10 cellular contexts compared by ENCODE assay signal in the genomic region with DNA sequence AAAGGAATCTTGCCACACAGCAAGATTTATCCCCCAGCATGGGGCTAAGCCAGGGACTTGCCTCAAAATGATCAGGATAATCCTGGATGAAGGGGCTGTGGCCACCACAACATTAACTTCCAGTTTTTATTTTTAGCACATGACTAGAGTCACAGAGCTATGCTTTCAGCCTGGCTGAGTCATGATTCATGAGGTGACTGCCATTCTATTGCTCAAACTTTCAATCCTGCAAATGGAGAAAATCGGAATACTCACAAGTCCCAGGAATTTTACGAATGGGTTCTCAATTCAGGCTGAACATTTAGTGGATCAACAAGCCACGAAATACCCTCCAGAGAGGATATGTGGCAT.
DNase-seq lines count a peak whose midpoint lies in the region; ATAC-seq, FAIRE-seq and TF ChIP-seq lines count a peak whose summit lies in the region.
"Had no signal": no experiment of that assay in that cellular context is flagged by ENCODE, and none has a peak within 500 bp of the region (broad histone marks: within the 10 kb centered on the region; RNA-seq: fewer than 3 reads in every experiment).

No MANE protein-coding gene starts in this region.

- peak; percentile 49 for DNase-seq in H4 (ENCODE audit: low spot score)
- DNase-seq in RCC 7860 (ENCODE audit: low spot score): peak; percentile 70
- peak; percentile 31 for DNase-seq in epithelial cell of proximal tubule (ENCODE audit: low read depth)
- DNase-seq in gastrocnemius medialis: peak in 1 of 2 donors; percentile 15
- no peak for DNase-seq in T-helper 17 cell
- no peak for DNase-seq in COR-L47 (lab: John Stamatoyannopoulos, UW)
- DNase-seq in stimulated activated CD4-positive, alpha-beta T cell treated with anti-CD3 and anti-CD28 coated beads, Interleukin-2, amount 100 ng/mL, for 24 hours: no peak
- DNase-seq: activated CD4-positive, alpha-beta T cell treated with anti-CD3 and anti-CD28 coated beads, Interleukin-2, amount 10 ng/mL, durations not matched to agents 7 days and 5 days; glutamatergic neuron had no signal

- no peaks in the 10 kb centered on the region for H3K27me3 ChIP-seq in gastrocnemius medialis

- H3K27me3 Mint-ChIP-seq in T-helper 17 cell: no peaks in the 10 kb centered on the region
- H3K27me3 Mint-ChIP-seq: activated CD4-positive, alpha-beta T cell treated with anti-CD3 and anti-CD28 coated beads, Interleukin-2, amount 10 ng/mL, durations not matched to agents 7 days and 5 days had no signal

- peaks cover 0 to 9% of the 10 kb centered on the region in 2 donors for H3K4me1 ChIP-seq in gastrocnemius medialis

- no peak overlapping the region for H3K27ac ChIP-seq in gastrocnemius medialis

- H3K9me3 ChIP-seq in gastrocnemius medialis (no peaks in the 10 kb centered on the region), T-helper 17 cell (ENCODE audit: control insufficient read depth, low read length, poor library complexity, severe bottlenecking) (no peaks in the 10 kb centered on the region)

- no peak for TF ChIP-seq POLR2A in gastrocnemius medialis (IDR thresholded peaks at IDR 0.05)

- no peak overlapping the region for H3K27ac Mint-ChIP-seq in T-helper 17 cell
- H3K27ac Mint-ChIP-seq: activated CD4-positive, alpha-beta T cell treated with anti-CD3 and anti-CD28 coated beads, Interleukin-2, amount 10 ng/mL, durations not matched to agents 7 days and 5 days had no signal

- no peaks in the 10 kb centered on the region for H3K36me3 Mint-ChIP-seq in T-helper 17 cell (ENCODE audit: low read depth)

- H3K4me3 Mint-ChIP-seq in T-helper 17 cell: no peak overlapping the region
- H3K4me3 Mint-ChIP-seq: activated CD4-positive, alpha-beta T cell treated with anti-CD3 and anti-CD28 coated beads, Interleukin-2, amount 10 ng/mL, durations not matched to agents 7 days and 5 days had no signal

- in situ Hi-C loops in gastrocnemius medialis (cut with MboI; ENCODE audit: low sequenced_read_pairs in 4 of 4): no loop called here

- FAIRE-seq in RCC 7860 (lab: Jason Lieb, UNC): peak; percentile 74

- H3K36me3 ChIP-seq in gastrocnemius medialis: no peaks in the 10 kb centered on the region

- peaks cover 9% of the 10 kb centered on the region for H3K4me1 Mint-ChIP-seq in T-helper 17 cell

- peak; percentile 89 to 100 for ATAC-seq in gastrocnemius medialis
- ATAC-seq in T-helper 17 cell: no peak
- no peak for ATAC-seq in HG03175 (IDR thresholded peaks at IDR 0.05; ENCODE audit: unreplicated experiment)

- TF ChIP-seq CTCF in epithelial cell of proximal tubule (conservative IDR thresholded peaks at IDR 0.05; ENCODE audit: low read depth, low read length) (no peak), gastrocnemius medialis (IDR thresholded peaks at IDR 0.05 in 4 of 5, conservative IDR thresholded peaks at IDR 0.05 in 1 of 5) (no peak)

- intact Hi-C loops in gastrocnemius medialis (cut with DNase I; ENCODE audit: low total_unique reads): no loop called here

- H3K4me3 ChIP-seq in epithelial cell of proximal tubule (ENCODE audit: low read depth, low read length) (no peak overlapping the region), gastrocnemius medialis (no peak overlapping the region)

Comparison
In these comparisons a context has a peak if more than half of its experiments do, and no peak if none do; other contexts are left out.
1. DNase-seq: peak in H4 (single experiment), RCC 7860 (single experiment) and epithelial cell of proximal tubule (single experiment); none in T-helper 17 cell (0 of 3), COR-L47 (single experiment) and stimulated activated CD4-positive, alpha-beta T cell treated with anti-CD3 and anti-CD28 coated beads, Interleukin-2, amount 100 ng/mL, for 24 hours (0 of 2).
2. ATAC-seq: peak in gastrocnemius medialis (2 of 2); none in T-helper 17 cell (single experiment) and HG03175 (single experiment).